8 cellular contexts compared by ENCODE assay signal in genomic region chr3:160398820-160399346, GRCh38. TPM values are rescaled to one million over a fixed set of nuclear protein-coding genes. Genes with fewer than 3 reads are reported as not detected.
A peak's percentile ranks its signal among the peaks of the same experiment; 100 is the strongest.
DNase-seq lines count a peak whose midpoint lies in the region; ATAC-seq and TF ChIP-seq lines count a peak whose summit lies in the region.

IFT80 (minus strand) TSS chr3:160399225; CDS start chr3:160384600, 14,625 bp downstream.

- no peaks in the 10 kb centered on the region for H3K9me3 ChIP-seq in thymus (ENCODE audit: control insufficient read depth)

- ATAC-seq in HG02759 (IDR thresholded peaks at IDR 0.05; ENCODE audit: unreplicated experiment): peak; percentile 91

- intact Hi-C loops in head of caudate nucleus (cut with DNase I): loop anchor here (10.0 kb wide), 1 partner anchor 166 kb away; the partner anchor contains the start of gene KPNA4

- TF ChIP-seq CTCF in osteocyte (IDR thresholded peaks at IDR 0.05): no peak

- H3K27ac ChIP-seq in thymus (ENCODE audit: low read depth): peak within 1 kb of the TSS; percentile 89

- WGBS in thymus: under 1% methylated on average over 26 of the region's 26 CpGs

- no peaks in the 10 kb centered on the region for H3K27me3 ChIP-seq in thymus (ENCODE audit: control insufficient read depth, insufficient read depth)

- H3K9me3 Mint-ChIP-seq in osteocyte (ENCODE audit: unreplicated experiment): no peaks in the 10 kb centered on the region

- H3K4me3 ChIP-seq in GM08714 (ENCODE audit: low read length): peak within 1 kb of the TSS; percentile 91
- H3K4me3 ChIP-seq in thymus (ENCODE audit: low read length): peak within 1 kb of the TSS; percentile 75

- peak; percentile 96 to 100 (median 99) for DNase-seq in NCI-H1417 (lab: John Stamatoyannopoulos, UW)
- DNase-seq in SW 1271 (lab: John Stamatoyannopoulos, UW): peak; percentile 83 to 95
- peak; percentile 87 for DNase-seq in activated naive CD8-positive, alpha-beta T cell treated with anti-CD3 and anti-CD28 coated beads, Interleukin-2, amount 50 U/mL, for 16 hours (ENCODE audit: low read depth, low spot score)
- DNase-seq in head of caudate nucleus: peak; percentile 90 to 98 (median 96)
- DNase-seq in osteocyte (ENCODE audit: extremely low spot score, unreplicated experiment): peak; percentile 98

- H3K27ac Mint-ChIP-seq in osteocyte (ENCODE audit: unreplicated experiment): peak within 1 kb of the TSS; percentile 97

- H3K36me3 ChIP-seq in thymus (ENCODE audit: control insufficient read depth, insufficient read depth): no peaks in the 10 kb centered on the region

- no peaks in the 10 kb centered on the region for H3K27me3 Mint-ChIP-seq in osteocyte (ENCODE audit: unreplicated experiment)

- H3K36me3 Mint-ChIP-seq in osteocyte (ENCODE audit: unreplicated experiment): peaks cover 5% of the 10 kb centered on the region

- peaks cover 5% of the 10 kb centered on the region for H3K4me1 ChIP-seq in thymus (ENCODE audit: control insufficient read depth, insufficient read depth, low read length)

- peaks cover 30% of the 10 kb centered on the region for H3K4me1 Mint-ChIP-seq in osteocyte (ENCODE audit: unreplicated experiment)

- peak within 1 kb of the TSS; percentile 89 for H3K4me3 Mint-ChIP-seq in osteocyte (ENCODE audit: unreplicated experiment)

RNA-seq across cellular contexts. Expression of gene IFT80, which starts in this region (rescaled TPM):
- 42.8 and 43.3 TPM in 2 replicates for total RNA-seq in osteocyte
- 58.0 TPM for polyA plus RNA-seq in thymus

Comparison
In these comparisons a context has a peak if more than half of its experiments do, and no peak if none do; other contexts are left out.
1. Peak in every context shown above with its lines: DNase-seq, ATAC-seq, H3K4me3 ChIP-seq and H3K27ac ChIP-seq.